Comparison of ENCODE assay signal across 9 cellular contexts in the genomic region with DNA sequence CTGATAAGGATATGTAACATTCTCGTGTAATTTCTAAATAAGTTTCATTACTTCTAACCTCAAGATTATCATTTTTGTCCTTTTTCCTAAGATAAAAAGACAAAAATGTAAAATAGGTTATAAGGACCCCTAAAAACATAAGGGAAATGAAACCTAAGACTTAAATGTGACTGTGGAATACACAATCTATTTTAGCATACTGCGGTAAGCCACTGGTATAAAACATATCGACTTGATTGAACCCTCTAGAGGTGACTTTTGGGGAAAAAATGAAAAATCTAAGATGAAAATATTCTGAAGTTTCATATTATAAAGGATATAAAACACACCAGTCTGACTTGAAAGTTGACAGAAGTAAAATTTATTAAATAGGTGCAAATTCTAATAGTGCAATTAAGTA. TPM values are rescaled to one million over a fixed set of nuclear protein-coding genes. Genes with fewer than 3 reads are reported as not detected.
DNase-seq lines count a peak whose midpoint lies in the region; ATAC-seq and TF ChIP-seq lines count a peak whose summit lies in the region.
"Had no signal": no experiment of that assay in that cellular context is flagged by ENCODE, and none has a peak within 500 bp of the region (broad histone marks: within the 10 kb centered on the region; RNA-seq: fewer than 3 reads in every experiment).

No MANE protein-coding gene starts in this region.

- H3K9me2 ChIP-seq in DOHH2 (replicated peaks; ENCODE audit: control insufficient read depth, low read length) (no peaks in the 10 kb centered on the region), MM.1S (replicated peaks; ENCODE audit: insufficient read depth, low read length) (no peaks in the 10 kb centered on the region)

- TF ChIP-seq CTCF in DOHH2 (IDR thresholded peaks at IDR 0.05; ENCODE audit: low read depth, low read length, poor library complexity, severe bottlenecking) = no peak
- TF ChIP-seq CTCF in MM.1S (IDR thresholded peaks at IDR 0.05; ENCODE audit: low read length) = no peak
- TF ChIP-seq CTCF in breast epithelium (IDR thresholded peaks at IDR 0.05) = no peak

- H3K4me1 ChIP-seq in DOHH2 (ENCODE audit: control insufficient read depth, low read length) (peaks cover 42% of the 10 kb centered on the region), MM.1S (ENCODE audit: low read length) (peaks cover 23% of the 10 kb centered on the region), breast epithelium (no peaks in the 10 kb centered on the region), neuron (ENCODE audit: insufficient read depth, low read length) (peaks cover 19% of the 10 kb centered on the region)

- H3K9ac ChIP-seq in MM.1S (ENCODE audit: low read length) = peak overlapping the region; percentile 89; the same call in 1 of the 2 replicates

- H3K9me3 ChIP-seq in DOHH2 (ENCODE audit: control insufficient read depth, insufficient read depth, low read length) (no peaks in the 10 kb centered on the region), MM.1S (replicated peaks; ENCODE audit: insufficient read depth, low read length) (no peaks in the 10 kb centered on the region), breast epithelium (no peaks in the 10 kb centered on the region), neuron (ENCODE audit: low read length) (no peaks in the 10 kb centered on the region)

- H3K4me2 ChIP-seq in DOHH2 (ENCODE audit: low read length) = peak overlapping the region; percentile 76
- peak overlapping the region; percentile 68 for H3K4me2 ChIP-seq in MM.1S (ENCODE audit: low read depth, low read length)

- TF ChIP-seq POLR2A in breast epithelium (IDR thresholded peaks at IDR 0.05) = no peak

- intact Hi-C loops in breast epithelium (cut with DNase I; ENCODE audit: low total_unique reads) = no loop called here

- peak overlapping the region; percentile 79 for H3K4me3 ChIP-seq in DOHH2 (ENCODE audit: low read length)
- H3K4me3 ChIP-seq in MM.1S (ENCODE audit: low read length) = peak overlapping the region; percentile 93
- peak overlapping the region; percentile 76 to 87 (median 76) for H3K4me3 ChIP-seq in breast epithelium
- peak overlapping the region; percentile 57 for H3K4me3 ChIP-seq in neuron (ENCODE audit: low read length)

- H3K27me3 ChIP-seq in DOHH2 (ENCODE audit: control insufficient read depth, low read length) (no peaks in the 10 kb centered on the region), MM.1S (replicated peaks; ENCODE audit: insufficient read depth, low read length) (no peaks in the 10 kb centered on the region), breast epithelium (no peaks in the 10 kb centered on the region), neuron (ENCODE audit: insufficient read depth, low read length) (no peaks in the 10 kb centered on the region)

- H3K36me3 ChIP-seq in DOHH2 (ENCODE audit: control insufficient read depth, low read length) (peaks cover 25% of the 10 kb centered on the region), MM.1S (replicated peaks; ENCODE audit: insufficient read depth, low read length) (peaks cover 4% of the 10 kb centered on the region; the same call in 1 of the 2 replicates), breast epithelium (no peaks in the 10 kb centered on the region), neuron (ENCODE audit: insufficient read depth, low read length) (no peaks in the 10 kb centered on the region)

- H2AFZ ChIP-seq in MM.1S (ENCODE audit: low read length) (no peak overlapping the region), neuron (ENCODE audit: low read depth, low read length) (no peak overlapping the region)

- no peak for DNase-seq in MM.1S
- no peak for DNase-seq in breast epithelium (ENCODE audit: low spot score in 2 of 2)
- no peak for DNase-seq in NCI-H2081 treated with DMSO at 0.1 percent for 48 hours (lab: John Stamatoyannopoulos, UW)
- DNase-seq in mesenteric fat pad (ENCODE audit: low spot score) = no peak
- no peak for DNase-seq in stimulated activated CD4-positive, alpha-beta T cell treated with anti-CD3 and anti-CD28 coated beads, Interleukin-1b, Interleukin-23, amount 100 ng/mL, for 48 hours
- DNase-seq: kidney glomerular epithelial cell had no signal

- H3F3A ChIP-seq in DOHH2 (ENCODE audit: control insufficient read depth, insufficient read depth) (no peaks in the 10 kb centered on the region), MM.1S (ENCODE audit: insufficient read depth, low read length) (peaks cover 12% of the 10 kb centered on the region)

- ATAC-seq in HG02970 (IDR thresholded peaks at IDR 0.05; ENCODE audit: low FRiP score, unreplicated experiment) = no peak

- H3K27ac ChIP-seq in DOHH2 (ENCODE audit: low read depth, low read length) (no peak overlapping the region), MM.1S (ENCODE audit: low read length) (no peak overlapping the region; the same call in 1 of the 2 replicates), breast epithelium (peak overlapping the region in 1 of 2 donors; percentile 98)

- H3K79me2 ChIP-seq in DOHH2 (ENCODE audit: control insufficient read depth, low read length) (peaks cover 64% of the 10 kb centered on the region), MM.1S (ENCODE audit: low read length) (peaks cover 64% of the 10 kb centered on the region)

- peaks cover 23% of the 10 kb centered on the region for H4K20me1 ChIP-seq in DOHH2 (ENCODE audit: control insufficient read depth, insufficient read depth, low read depth, low read length)
- peaks cover 3% of the 10 kb centered on the region; the same call in 1 of the 2 replicates for H4K20me1 ChIP-seq in MM.1S (ENCODE audit: insufficient read depth, low read length)

RNA-seq across cellular contexts. Expression of a gene that starts 1.9 kb away (rescaled TPM):
- 100 to 1,000 TPM; 195 to 751 (median 536) TPM for total RNA-seq in breast epithelium
- 1,079 TPM for total RNA-seq in mesenteric fat pad
